In genomic region chr2:235921508-235922260, GRCh38 we compare ENCODE assay signal across 1 cellular context.
TF ChIP-seq lines count a peak whose summit lies in the region.

No MANE protein-coding gene starts in this region.

TF ChIP-seq in HepG2, 621 proteins besides CTCF, POLR2A, EP300 and RAD21 (continued from another document and continues in another):
- TF ChIP-seq ZHX2 (IDR thresholded peaks at IDR 0.05; ENCODE audit: low read depth) (no peak), ZHX2 (CRISPR knock-in tag; IDR thresholded peaks at IDR 0.05; ENCODE audit: borderline replicate concordance) (no peak), DMAP1 (CRISPR knock-in tag; IDR thresholded peaks at IDR 0.05) (0 out of 2 replicates have a peak, but pooled peaks have one; percentile 44), CENPT (CRISPR knock-in tag; IDR thresholded peaks at IDR 0.05; ENCODE audit: low read depth) (no peak), TRIM22 (IDR thresholded peaks at IDR 0.05) (no peak), SP1 (IDR thresholded peaks at IDR 0.05) (no peak), SP1 (CRISPR knock-in tag; IDR thresholded peaks at IDR 0.05) (no peak), CHCHD3 (CRISPR knock-in tag; IDR thresholded peaks at IDR 0.05) (no peak), HINFP (CRISPR knock-in tag; IDR thresholded peaks at IDR 0.05; ENCODE audit: low read depth) (no peak), KIAA2018 (CRISPR knock-in tag; IDR thresholded peaks at IDR 0.05; ENCODE audit: borderline replicate concordance) (no peak), ZNF232 (CRISPR knock-in tag; IDR thresholded peaks at IDR 0.05; ENCODE audit: borderline replicate concordance) (no peak), AKNA (CRISPR knock-in tag; IDR thresholded peaks at IDR 0.05; ENCODE audit: borderline replicate concordance) (no peak), ZNF362 (CRISPR knock-in tag; IDR thresholded peaks at IDR 0.05; ENCODE audit: borderline replicate concordance) (peak; percentile 26; the same call in 1 of the 2 replicates), ZNF562 (CRISPR knock-in tag; IDR thresholded peaks at IDR 0.05; ENCODE audit: borderline replicate concordance) (no peak), TBL1XR1 (IDR thresholded peaks at IDR 0.05; ENCODE audit: borderline replicate concordance, low read length, partially characterized antibody) (no peak), KLF6 (CRISPR knock-in tag; IDR thresholded peaks at IDR 0.05) (no peak), ZNF230 (CRISPR knock-in tag; IDR thresholded peaks at IDR 0.05) (no peak), THAP11 (CRISPR knock-in tag; IDR thresholded peaks at IDR 0.05) (0 out of 2 replicates have a peak, but pooled peaks have one; percentile 22), ZSCAN20 (CRISPR knock-in tag; IDR thresholded peaks at IDR 0.05; ENCODE audit: borderline replicate concordance) (no peak), ETV5 (CRISPR knock-in tag; IDR thresholded peaks at IDR 0.05; ENCODE audit: borderline replicate concordance) (no peak; the same call in 1 of the 2 replicates), MIXL1 (CRISPR knock-in tag; IDR thresholded peaks at IDR 0.05) (peak; percentile 68), ZNF24 (IDR thresholded peaks at IDR 0.05) (no peak), HMGXB4 (CRISPR knock-in tag; IDR thresholded peaks at IDR 0.05; ENCODE audit: borderline replicate concordance in 1 of 2, low read depth in 1 of 2) (no peak), FOXK1 (CRISPR knock-in tag; IDR thresholded peaks at IDR 0.05; ENCODE audit: borderline replicate concordance, low read depth) (0 out of 2 replicates have a peak, but pooled peaks have one; percentile 25), ZC3H4 (CRISPR knock-in tag; IDR thresholded peaks at IDR 0.05; ENCODE audit: borderline replicate concordance) (no peak), SAP130 (CRISPR knock-in tag; IDR thresholded peaks at IDR 0.05; ENCODE audit: low read depth) (peak; percentile 88), ELF3 (CRISPR knock-in tag; IDR thresholded peaks at IDR 0.05) (peak; percentile 72), ZNF431 (CRISPR knock-in tag; IDR thresholded peaks at IDR 0.05; ENCODE audit: borderline replicate concordance, low read depth) (no peak), SALL1 (CRISPR knock-in tag; IDR thresholded peaks at IDR 0.05) (no peak), HNF4A (CRISPR knock-in tag; IDR thresholded peaks at IDR 0.05) (peak; percentile 76), SMARCC2 (IDR thresholded peaks at IDR 0.05) (no peak)
